ENCODE assay signal across 25 cellular contexts in genomic region chr20:61882716-61883615, GRCh38.
DNase-seq lines count a peak whose midpoint lies in the region; ATAC-seq and TF ChIP-seq lines count a peak whose summit lies in the region.
"Had no signal": no experiment of that assay in that cellular context is flagged by ENCODE, and none has a peak within 500 bp of the region (broad histone marks: within the 10 kb centered on the region; RNA-seq: fewer than 3 reads in every experiment).

No MANE protein-coding gene starts in this region.

- no peaks in the 10 kb centered on the region for H3K36me3 ChIP-seq in right atrium auricular region
- no peaks in the 10 kb centered on the region for H3K36me3 ChIP-seq in BLaER1 treated with 17β-estradiol and CSF1 and Interleukin-3, amounts not matched to agents 10 nM and 100 nM
- H3K36me3 ChIP-seq in HEK293 (ENCODE audit: control insufficient read depth in 2 of 2, insufficient read depth in 1 of 2, low read length in 2 of 2) = no peaks in the 10 kb centered on the region
- no peaks in the 10 kb centered on the region for H3K36me3 ChIP-seq in osteoblast (ENCODE audit: insufficient read depth, low read length)
- H3K36me3 ChIP-seq: SJCRH30 had no signal

- H3K4me2 ChIP-seq in BLaER1 treated with 17β-estradiol and CSF1 and Interleukin-3, amounts not matched to agents 10 nM and 100 nM = peak overlapping the region; percentile 83 to 94 (median 88)
- no peak overlapping the region for H3K4me2 ChIP-seq in osteoblast (ENCODE audit: insufficient read depth, low read length)

- intact Hi-C loops in Right ventricle myocardium inferior (cut with DNase I) = no loop called here

- no peaks in the 10 kb centered on the region for H3K27me3 Mint-ChIP-seq in activated CD4-positive, alpha-beta T cell treated with anti-CD3 and anti-CD28 coated beads, Interleukin-2, amount 10 ng/mL, durations not matched to agents 7 days and 5 days

- peak overlapping the region; percentile 77 for H2AFZ ChIP-seq in osteoblast (ENCODE audit: low read length)

- H3K4me1 ChIP-seq in right atrium auricular region (no peaks in the 10 kb centered on the region), HEK293 (ENCODE audit: control insufficient read depth, insufficient read depth, low read length) (no peaks in the 10 kb centered on the region), osteoblast (ENCODE audit: insufficient read depth, low read length) (peaks cover 10% of the 10 kb centered on the region)
- H3K4me1 ChIP-seq in BLaER1 treated with 17β-estradiol and CSF1 and Interleukin-3, amounts not matched to agents 10 nM and 100 nM = peaks cover 39 to 83% (median 79%) of the 10 kb centered on the region in 10 experiments
- H3K4me1 ChIP-seq: Caco-2, SJCRH30 had no signal

- H3K9ac ChIP-seq in BLaER1 treated with 17β-estradiol and CSF1 and Interleukin-3, amounts not matched to agents 10 nM and 100 nM = peak overlapping the region in 7 of 11 experiments; percentile 35 to 57 (median 44); a peak in 9 of 22 replicates

- POLR2A ChIA-PET in HEK293 (lab: Yijun Ruan, JAX) = no interaction called here
- POLR2A ChIA-PET in activated CD4-positive, alpha-beta T cell treated with anti-CD3 and anti-CD28 coated beads, Interleukin-2, amount 10 ng/mL, durations not matched to agents 7 days and 5 days (lab: Charles Lee) = no interaction called here

- H3K79me2 ChIP-seq in osteoblast (ENCODE audit: insufficient read depth, low read length) = no peaks in the 10 kb centered on the region

- H3K4me3 Mint-ChIP-seq in activated CD4-positive, alpha-beta T cell treated with anti-CD3 and anti-CD28 coated beads, Interleukin-2, amount 10 ng/mL, durations not matched to agents 7 days and 5 days = no peak overlapping the region
- H3K4me3 Mint-ChIP-seq: CD8-positive, alpha-beta T cell had no signal

- H3K27ac Mint-ChIP-seq in activated CD4-positive, alpha-beta T cell treated with anti-CD3 and anti-CD28 coated beads, Interleukin-2, amount 10 ng/mL, durations not matched to agents 7 days and 5 days = no peak overlapping the region
- H3K27ac Mint-ChIP-seq: CD8-positive, alpha-beta T cell had no signal

- no peak for ATAC-seq in Right ventricle myocardium inferior
- no peak for ATAC-seq in HG02588 (IDR thresholded peaks at IDR 0.05; ENCODE audit: unreplicated experiment)
- ATAC-seq: CD8-positive, alpha-beta T cell; SK-N-SH treated with all-trans-retinoic acid at 6 μM for 48 hours had no signal

- TF ChIP-seq CTCF in right atrium auricular region (IDR thresholded peaks at IDR 0.05) = no peak
- no peak for TF ChIP-seq CTCF in HEK293 (tag by site-specific recombination; IDR thresholded peaks at IDR 0.05)
- no peak for TF ChIP-seq CTCF in osteoblast (IDR thresholded peaks at IDR 0.05; ENCODE audit: extremely low read depth, low read depth, low read length)

- H3K27me3 ChIP-seq in right atrium auricular region = no peaks in the 10 kb centered on the region
- peaks cover 0 to 45% (median 0%) of the 10 kb centered on the region in 11 experiments; a peak in 6 of 22 replicates for H3K27me3 ChIP-seq in BLaER1 treated with 17β-estradiol and CSF1 and Interleukin-3, amounts not matched to agents 10 nM and 100 nM
- H3K27me3 ChIP-seq in osteoblast (ENCODE audit: insufficient read depth, low read length) = no peaks in the 10 kb centered on the region

- DNase-seq in Right ventricle myocardium inferior (ENCODE audit: missing footprints) (peak; percentile 34), right atrium auricular region (ENCODE audit: low spot score) (no peak), osteoblast (ENCODE audit: insufficient read length, low spot score, missing footprints) (no peak)
- DNase-seq in activated CD4-positive, alpha-beta T cell treated with anti-CD3 and anti-CD28 coated beads, Interleukin-2, amount 10 ng/mL, durations not matched to agents 7 days and 5 days = no peak
- DNase-seq: Caco-2; CD8-positive, alpha-beta T cell; GF-D8; GOT3; HCEC 1CT; NCI-H1048; NCI-H1436; NCI-H187; NCI-H2081 treated with DMSO at 0.1 percent for 48 hours; NCI-H2171; NCI-H226; NCI-H510A; NCI-H69; NK-92 treated with Interleukin-12 subunit alpha and Interleukin-12 subunit beta, amount 100 ng/mL, for 24 hours; SJCRH30 had no signal

- CTCF ChIA-PET in HEK293 (lab: Yijun Ruan, JAX) = interaction anchor here (0.7 to 1.0 kb wide), 2 partner anchors 8 to 13 kb away, joined by 4 read pairs; no protein-coding TSS in a partner anchor
- CTCF ChIA-PET in activated CD4-positive, alpha-beta T cell treated with anti-CD3 and anti-CD28 coated beads, Interleukin-2, amount 10 ng/mL, durations not matched to agents 7 days and 5 days (lab: Charles Lee) = no interaction called here

- H3K9me3 ChIP-seq in right atrium auricular region (no peaks in the 10 kb centered on the region), HEK293 (ENCODE audit: control insufficient read depth, insufficient read depth, low read depth, low read length) (no peaks in the 10 kb centered on the region), osteoblast (ENCODE audit: low read depth, low read length) (no peaks in the 10 kb centered on the region)
- H3K9me3 ChIP-seq in BLaER1 treated with 17β-estradiol and CSF1 and Interleukin-3, amounts not matched to agents 10 nM and 100 nM (replicated peaks in 1 of 11) = no peaks in the 10 kb centered on the region
- H3K9me3 ChIP-seq: SJCRH30 had no signal

- no peaks in the 10 kb centered on the region for H3K36me3 Mint-ChIP-seq in activated CD4-positive, alpha-beta T cell treated with anti-CD3 and anti-CD28 coated beads, Interleukin-2, amount 10 ng/mL, durations not matched to agents 7 days and 5 days (ENCODE audit: low read depth)
- H3K36me3 Mint-ChIP-seq: CD8-positive, alpha-beta T cell had no signal

- peaks cover 0 to 41% (median 12%) of the 10 kb centered on the region in 11 experiments; a peak in 10 of 22 replicates for H4K20me1 ChIP-seq in BLaER1 treated with 17β-estradiol and CSF1 and Interleukin-3, amounts not matched to agents 10 nM and 100 nM
- no peaks in the 10 kb centered on the region for H4K20me1 ChIP-seq in osteoblast (ENCODE audit: insufficient read depth, low read length)

- H3K4me3 ChIP-seq in right atrium auricular region = no peak overlapping the region
- peak overlapping the region in 7 of 10 experiments; percentile 23 to 54 (median 39); a peak in 11 of 20 replicates for H3K4me3 ChIP-seq in BLaER1 treated with 17β-estradiol and CSF1 and Interleukin-3, amounts not matched to agents 10 nM and 100 nM
- H3K4me3 ChIP-seq in HEK293 (ENCODE audit: low read depth, low read length) = no peak overlapping the region
- H3K4me3 ChIP-seq in osteoblast (ENCODE audit: insufficient read depth, low read length) = no peak overlapping the region
- H3K4me3 ChIP-seq: SJCRH30 had no signal

- peaks cover 2% of the 10 kb centered on the region for H3K4me1 Mint-ChIP-seq in activated CD4-positive, alpha-beta T cell treated with anti-CD3 and anti-CD28 coated beads, Interleukin-2, amount 10 ng/mL, durations not matched to agents 7 days and 5 days

- H3K27ac ChIP-seq in right atrium auricular region = no peak overlapping the region
- peak overlapping the region in 3 of 11 experiments; percentile 17 to 27 (median 22); a peak in 2 of 22 replicates for H3K27ac ChIP-seq in BLaER1 treated with 17β-estradiol and CSF1 and Interleukin-3, amounts not matched to agents 10 nM and 100 nM
- H3K27ac ChIP-seq in HEK293 (ENCODE audit: extremely low read depth, low read depth, low read length) = no peak overlapping the region
- no peak overlapping the region for H3K27ac ChIP-seq in osteoblast (ENCODE audit: low read depth, low read length)
- H3K27ac ChIP-seq: C4-2B, HL-60, SJCRH30 had no signal

- no peaks in the 10 kb centered on the region for H3K9me3 Mint-ChIP-seq in activated CD4-positive, alpha-beta T cell treated with anti-CD3 and anti-CD28 coated beads, Interleukin-2, amount 10 ng/mL, durations not matched to agents 7 days and 5 days
- H3K9me3 Mint-ChIP-seq: CD8-positive, alpha-beta T cell had no signal

TF ChIP-seq in HEK293, 187 proteins besides CTCF, POLR2A, EP300 and RAD21:
- TF ChIP-seq ATF2 (tag by site-specific recombination; IDR thresholded peaks at IDR 0.05; ENCODE audit: low read depth) = no peak
- TF ChIP-seq GLIS1 (tag by site-specific recombination; IDR thresholded peaks at IDR 0.05) = peak; percentile 96
- no peak for TF ChIP-seq ZNF555 (tag by site-specific recombination; conservative IDR thresholded peaks at IDR 0.05)

Comparison
In these comparisons a context has a peak if more than half of its experiments do, and no peak if none do; other contexts are left out.
1. H3K4me3 ChIP-seq: peak in BLaER1 treated with 17β-estradiol and CSF1 and Interleukin-3, amounts not matched to agents 10 nM and 100 nM (7 of 10); none in right atrium auricular region (0 of 2), HEK293 (single experiment) and osteoblast (single experiment).